ENCODE assay signal across 1 cellular context in the genomic region with DNA sequence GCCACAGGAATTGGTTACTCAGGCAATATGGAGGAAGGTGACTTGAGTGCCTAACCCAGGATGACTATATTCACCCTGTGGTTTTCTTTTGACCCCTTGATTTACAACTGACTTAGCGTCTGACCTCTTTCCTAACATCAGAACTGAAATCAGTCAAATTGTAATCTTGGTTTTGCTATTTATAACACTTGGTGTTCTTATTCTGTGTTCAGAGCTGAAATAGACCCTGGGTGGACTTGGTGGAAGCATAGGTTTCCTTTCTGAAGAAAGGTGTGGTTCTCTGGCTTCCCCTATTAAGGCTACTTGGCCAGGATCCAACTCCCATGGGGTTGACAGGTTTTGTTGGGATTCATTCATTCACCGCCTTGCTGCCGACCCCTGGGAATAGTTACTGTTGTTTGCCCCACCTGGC.
TF ChIP-seq lines count a peak whose summit lies in the region.

No MANE protein-coding gene starts in this region.

TF ChIP-seq in WTC11, 78 proteins besides CTCF, POLR2A, EP300 and RAD21 (continued from another document):
- no peak for TF ChIP-seq ZNF281 (CRISPR knock-in tag; IDR thresholded peaks at IDR 0.05)
- TF ChIP-seq JUN (CRISPR knock-in tag; IDR thresholded peaks at IDR 0.05): no peak
- TF ChIP-seq, protein P1, sequence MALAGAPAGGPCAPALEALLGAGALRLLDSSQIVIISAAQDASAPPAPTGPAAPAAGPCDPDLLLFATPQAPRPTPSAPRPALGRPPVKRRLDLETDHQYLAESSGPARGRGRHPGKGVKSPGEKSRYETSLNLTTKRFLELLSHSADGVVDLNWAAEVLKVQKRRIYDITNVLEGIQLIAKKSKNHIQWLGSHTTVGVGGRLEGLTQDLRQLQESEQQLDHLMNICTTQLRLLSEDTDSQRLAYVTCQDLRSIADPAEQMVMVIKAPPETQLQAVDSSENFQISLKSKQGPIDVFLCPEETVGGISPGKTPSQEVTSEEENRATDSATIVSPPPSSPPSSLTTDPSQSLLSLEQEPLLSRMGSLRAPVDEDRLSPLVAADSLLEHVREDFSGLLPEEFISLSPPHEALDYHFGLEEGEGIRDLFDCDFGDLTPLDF (CRISPR knock-in tag; IDR thresholded peaks at IDR 0.05): no peak
- TF ChIP-seq ZBTB43 (CRISPR knock-in tag; IDR thresholded peaks at IDR 0.05): no peak
- TF ChIP-seq GABPB1 (CRISPR knock-in tag; IDR thresholded peaks at IDR 0.05): no peak
- TF ChIP-seq NFE2L1 (CRISPR knock-in tag; IDR thresholded peaks at IDR 0.05): no peak
- TF ChIP-seq EMX1 (CRISPR knock-in tag; IDR thresholded peaks at IDR 0.05): no peak
- TF ChIP-seq ZNF416 (CRISPR knock-in tag; IDR thresholded peaks at IDR 0.05): no peak
- TF ChIP-seq ZBTB21 (CRISPR knock-in tag; IDR thresholded peaks at IDR 0.05; ENCODE audit: borderline replicate concordance): no peak
- TF ChIP-seq TCF7 (CRISPR knock-in tag; IDR thresholded peaks at IDR 0.05; ENCODE audit: low read depth): no peak
- TF ChIP-seq NR2C2 (CRISPR knock-in tag; IDR thresholded peaks at IDR 0.05): no peak
- TF ChIP-seq, protein P2, sequence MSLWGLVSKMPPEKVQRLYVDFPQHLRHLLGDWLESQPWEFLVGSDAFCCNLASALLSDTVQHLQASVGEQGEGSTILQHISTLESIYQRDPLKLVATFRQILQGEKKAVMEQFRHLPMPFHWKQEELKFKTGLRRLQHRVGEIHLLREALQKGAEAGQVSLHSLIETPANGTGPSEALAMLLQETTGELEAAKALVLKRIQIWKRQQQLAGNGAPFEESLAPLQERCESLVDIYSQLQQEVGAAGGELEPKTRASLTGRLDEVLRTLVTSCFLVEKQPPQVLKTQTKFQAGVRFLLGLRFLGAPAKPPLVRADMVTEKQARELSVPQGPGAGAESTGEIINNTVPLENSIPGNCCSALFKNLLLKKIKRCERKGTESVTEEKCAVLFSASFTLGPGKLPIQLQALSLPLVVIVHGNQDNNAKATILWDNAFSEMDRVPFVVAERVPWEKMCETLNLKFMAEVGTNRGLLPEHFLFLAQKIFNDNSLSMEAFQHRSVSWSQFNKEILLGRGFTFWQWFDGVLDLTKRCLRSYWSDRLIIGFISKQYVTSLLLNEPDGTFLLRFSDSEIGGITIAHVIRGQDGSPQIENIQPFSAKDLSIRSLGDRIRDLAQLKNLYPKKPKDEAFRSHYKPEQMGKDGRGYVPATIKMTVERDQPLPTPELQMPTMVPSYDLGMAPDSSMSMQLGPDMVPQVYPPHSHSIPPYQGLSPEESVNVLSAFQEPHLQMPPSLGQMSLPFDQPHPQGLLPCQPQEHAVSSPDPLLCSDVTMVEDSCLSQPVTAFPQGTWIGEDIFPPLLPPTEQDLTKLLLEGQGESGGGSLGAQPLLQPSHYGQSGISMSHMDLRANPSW (CRISPR knock-in tag; conservative IDR thresholded peaks at IDR 0.05; ENCODE audit: low read depth): no peak
- TF ChIP-seq ETV6 (CRISPR knock-in tag; IDR thresholded peaks at IDR 0.05): no peak
